8 cellular contexts compared by ENCODE assay signal in genomic region chr11:12376259-12376971, GRCh38. TPM values are rescaled to one million over a fixed set of nuclear protein-coding genes. Genes with fewer than 3 reads are reported as not detected.
DNase-seq lines count a peak whose midpoint lies in the region; ATAC-seq and TF ChIP-seq lines count a peak whose summit lies in the region.

No MANE protein-coding gene starts in this region.

- no peak overlapping the region for H3K4me3 Mint-ChIP-seq in stimulated activated memory B cell treated with anti-CD40 and anti-IgM and Interleukin-4, amounts not matched to agents 10 μg/mL and 1 μg/mL and 100 μg/mL, for 72 hours

- H3K27ac ChIP-seq in VCaP (peak overlapping the region; percentile 97), gastroesophageal sphincter (peak overlapping the region; percentile 83 to 99 (median 96))

- 32 to 38% methylated on average over 6 to 9 of the region's 11 CpGs for WGBS in gastroesophageal sphincter (ENCODE audit: low coverage in 1 of 2), 2 donors

- H3K9me3 ChIP-seq in gastroesophageal sphincter: no peaks in the 10 kb centered on the region

- H3K4me1 Mint-ChIP-seq in stimulated activated memory B cell treated with anti-CD40 and anti-IgM and Interleukin-4, amounts not matched to agents 10 μg/mL and 1 μg/mL and 100 μg/mL, for 72 hours: no peaks in the 10 kb centered on the region

- H3K4me3 ChIP-seq in gastroesophageal sphincter: no peak overlapping the region

- no peaks in the 10 kb centered on the region for H3K27me3 ChIP-seq in gastroesophageal sphincter

- H3K27ac Mint-ChIP-seq in stimulated activated memory B cell treated with anti-CD40 and anti-IgM and Interleukin-4, amounts not matched to agents 10 μg/mL and 1 μg/mL and 100 μg/mL, for 72 hours: no peak overlapping the region

- TF ChIP-seq POLR2A in gastroesophageal sphincter (IDR thresholded peaks at IDR 0.05): no peak

- DNase-seq in ELF-1 (ENCODE audit: low read depth, low spot score): peak; percentile 18
- peak; percentile 46 for DNase-seq in renal cortical epithelial cell (ENCODE audit: low read depth)
- DNase-seq in NCI-H446 treated with DMSO at 0.1 percent for 48 hours (lab: John Stamatoyannopoulos, UW): no peak
- DNase-seq in COR-L47 (lab: John Stamatoyannopoulos, UW): no peak

- TF ChIP-seq CTCF in VCaP (conservative IDR thresholded peaks at IDR 0.05) (no peak), gastroesophageal sphincter (IDR thresholded peaks at IDR 0.05) (no peak)

- peaks cover 2% of the 10 kb centered on the region for H3K9me3 Mint-ChIP-seq in stimulated activated memory B cell treated with anti-CD40 and anti-IgM and Interleukin-4, amounts not matched to agents 10 μg/mL and 1 μg/mL and 100 μg/mL, for 72 hours

- H3K36me3 Mint-ChIP-seq in stimulated activated memory B cell treated with anti-CD40 and anti-IgM and Interleukin-4, amounts not matched to agents 10 μg/mL and 1 μg/mL and 100 μg/mL, for 72 hours: no peaks in the 10 kb centered on the region

- ATAC-seq in gastroesophageal sphincter (peak; percentile 54), GM21737 (IDR thresholded peaks at IDR 0.05; ENCODE audit: unreplicated experiment) (no peak)
- no peak for ATAC-seq in stimulated activated memory B cell treated with anti-CD40 and anti-IgM and Interleukin-4, amounts not matched to agents 10 μg/mL and 1 μg/mL and 100 μg/mL, for 72 hours

- peaks cover 32% of the 10 kb centered on the region for H3K27me3 Mint-ChIP-seq in stimulated activated memory B cell treated with anti-CD40 and anti-IgM and Interleukin-4, amounts not matched to agents 10 μg/mL and 1 μg/mL and 100 μg/mL, for 72 hours

- H3K36me3 ChIP-seq in gastroesophageal sphincter: peaks cover 0 to 7% of the 10 kb centered on the region in 2 donors

- H3K4me1 ChIP-seq in gastroesophageal sphincter: peaks cover 14 to 58% (median 18%) of the 10 kb centered on the region in 3 donors

- TF ChIP-seq EP300 in gastroesophageal sphincter (IDR thresholded peaks at IDR 0.05): no peak

RNA-seq across cellular contexts. Expression of gene PARVA, which starts 1.0 kb away (rescaled TPM):
- total RNA-seq in gastroesophageal sphincter (100 to 1,000 TPM; 167 to 245 (median 240) TPM), renal cortical epithelial cell (18.4 and 54.5 TPM in 2 replicates)

Comparison
In these comparisons a context has a peak if more than half of its experiments do, and no peak if none do; other contexts are left out.
1. DNase-seq: peak in ELF-1 (single experiment) and renal cortical epithelial cell (single experiment); none in NCI-H446 treated with DMSO at 0.1 percent for 48 hours (single experiment) and COR-L47 (single experiment).